Comparison of ENCODE assay signal across 13 cellular contexts in the genomic region with DNA sequence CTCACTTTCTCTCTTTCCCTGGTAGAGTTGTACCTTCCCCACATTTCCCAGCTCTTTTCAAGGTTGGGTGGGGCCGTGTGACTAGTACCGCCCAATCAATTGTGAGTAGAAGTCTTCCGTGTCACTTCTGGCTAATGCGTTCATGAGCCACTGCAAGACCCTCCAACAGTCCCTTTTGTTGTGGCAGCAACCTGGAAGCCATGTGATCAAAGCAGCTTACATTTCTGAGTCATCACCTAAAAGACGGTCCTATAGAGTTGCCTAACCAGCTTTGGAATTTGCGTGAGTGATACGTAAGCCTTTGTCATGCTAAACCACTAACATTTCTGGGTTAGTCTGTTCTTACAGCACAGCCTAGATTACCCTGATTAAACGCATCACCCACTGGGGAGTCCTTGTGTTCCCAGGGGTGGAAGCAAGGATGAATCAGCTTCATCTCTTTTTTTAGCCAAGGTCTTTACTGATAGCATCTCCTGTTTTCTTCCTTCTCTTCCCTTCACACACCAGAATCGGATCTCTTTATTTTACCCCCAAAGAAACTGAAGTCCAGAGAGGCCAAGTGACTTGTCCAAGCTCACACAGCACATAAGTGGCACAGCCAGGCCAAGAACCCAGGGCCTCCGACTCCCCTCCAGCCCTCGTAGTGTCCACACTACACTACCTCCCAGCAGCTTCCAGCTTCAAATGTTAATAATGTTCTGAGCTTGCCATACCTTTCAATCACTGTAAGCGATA.
DNase-seq lines count a peak whose midpoint lies in the region; ATAC-seq, FAIRE-seq and TF ChIP-seq lines count a peak whose summit lies in the region.
"Had no signal": no experiment of that assay in that cellular context is flagged by ENCODE, and none has a peak within 500 bp of the region (broad histone marks: within the 10 kb centered on the region; RNA-seq: fewer than 3 reads in every experiment).

No MANE protein-coding gene starts in this region.

- H2BK120ac ChIP-seq in mesendoderm (ENCODE audit: low read depth, low read length): no peak overlapping the region

- H3K79me1 ChIP-seq in mesendoderm (ENCODE audit: low read length): no peaks in the 10 kb centered on the region

- no TSS peak for BruUV-seq in mammary epithelial cell (replicated peaks; lab: Mats Ljungman, UMichigan)

- intact Hi-C loops in mammary epithelial cell (cut with micrococcal nuclease) (loop anchor here (5.0 to 10.0 kb wide), 2 partner anchors 60 to 282 kb away; no protein-coding TSS in a partner anchor), pancreas (cut with DNase I) (no loop called here)
- intact Hi-C loops in activated CD4-positive, alpha-beta T cell treated with anti-CD3 and anti-CD28 coated beads for 36 hours (cut with DNase I, micrococcal nuclease): no loop called here

- H3K27ac ChIP-seq in mammary epithelial cell (ENCODE audit: insufficient read depth, low read depth, low read length): no peak overlapping the region
- H3K27ac ChIP-seq in mesendoderm (ENCODE audit: low read depth, low read length): no peak overlapping the region
- H3K27ac ChIP-seq in pancreas: no peak overlapping the region
- H3K27ac ChIP-seq: PC-9, uterus had no signal

- H3K23ac ChIP-seq in mesendoderm (ENCODE audit: low read length): no peak overlapping the region

- no peak overlapping the region for H4K5ac ChIP-seq in mesendoderm (ENCODE audit: low read length)

- H3K79me2 ChIP-seq in mammary epithelial cell (ENCODE audit: insufficient read depth, low read length): no peaks in the 10 kb centered on the region
- H3K79me2 ChIP-seq in mesendoderm (ENCODE audit: control insufficient read depth, insufficient read depth, low read length): no peaks in the 10 kb centered on the region

- no peak overlapping the region for H3K4me3 Mint-ChIP-seq in activated CD4-positive, alpha-beta T cell treated with anti-CD3 and anti-CD28 coated beads for 36 hours
- H3K4me3 Mint-ChIP-seq: nephron progenitor cell had no signal

- H2AK5ac ChIP-seq in mesendoderm (ENCODE audit: low read length): no peak overlapping the region

- H2BK5ac ChIP-seq in mesendoderm (ENCODE audit: low read length): no peak overlapping the region

- H3K4me1 ChIP-seq in mammary epithelial cell (ENCODE audit: insufficient read depth, low read length) (no peaks in the 10 kb centered on the region), mesendoderm (ENCODE audit: control insufficient read depth, low read depth, low read length) (peaks cover 3% of the 10 kb centered on the region), pancreas (no peaks in the 10 kb centered on the region)
- H3K4me1 ChIP-seq: uterus had no signal

- H3K4me3 ChIP-seq in MG63 (no peak overlapping the region), mammary epithelial cell (replicated peaks in 1 of 3; ENCODE audit: insufficient read depth in 1 of 3, low read depth in 2 of 3, low read length in 3 of 3) (no peak overlapping the region), mesendoderm (ENCODE audit: low read length) (no peak overlapping the region), pancreas (no peak overlapping the region)
- H3K4me3 ChIP-seq: PC-9, uterus had no signal

- dilution Hi-C loops in mammary epithelial cell (cut with HindIII; ENCODE audit: low sequenced_read_pairs): loop anchor here (25.0 kb wide), 1 partner anchor 350 kb away; no protein-coding TSS in a partner anchor

- no peak overlapping the region for H3K4me2 ChIP-seq in mammary epithelial cell (ENCODE audit: insufficient read depth, low read depth, low read length)
- no peak overlapping the region for H3K4me2 ChIP-seq in mesendoderm (ENCODE audit: low read length)
- H3K4me2 ChIP-seq: PC-9 had no signal

- no peak for ATAC-seq in pancreas
- ATAC-seq in activated CD4-positive, alpha-beta T cell treated with anti-CD3 and anti-CD28 coated beads for 36 hours: no peak

- no peaks in the 10 kb centered on the region for H3K9me3 Mint-ChIP-seq in activated CD4-positive, alpha-beta T cell treated with anti-CD3 and anti-CD28 coated beads for 36 hours (ENCODE audit: low read depth)

- in situ Hi-C loops in mammary epithelial cell (cut with MboI; ENCODE audit: low sequenced_read_pairs in 2 of 2): no loop called here

- no peak overlapping the region for H3K18ac ChIP-seq in mesendoderm (ENCODE audit: low read length)

- H3K27me3 Mint-ChIP-seq in activated CD4-positive, alpha-beta T cell treated with anti-CD3 and anti-CD28 coated beads for 36 hours: peaks cover 13% of the 10 kb centered on the region

- H3K36me3 ChIP-seq in MG63 (no peaks in the 10 kb centered on the region), mammary epithelial cell (ENCODE audit: insufficient read depth, low read length) (no peaks in the 10 kb centered on the region), mesendoderm (ENCODE audit: control insufficient read depth, insufficient read depth, low read length) (no peaks in the 10 kb centered on the region), pancreas (no peaks in the 10 kb centered on the region)
- H3K36me3 ChIP-seq: uterus had no signal

- H3K9me3 ChIP-seq in MG63: peaks cover 3% of the 10 kb centered on the region; the same call in 1 of the 2 replicates
- H3K9me3 ChIP-seq in mammary epithelial cell (replicated peaks; ENCODE audit: insufficient read depth, low read length): peaks cover 8% of the 10 kb centered on the region
- H3K9me3 ChIP-seq in pancreas: no peaks in the 10 kb centered on the region
- H3K9me3 ChIP-seq: uterus had no signal

- no peak overlapping the region for H2AFZ ChIP-seq in mammary epithelial cell (ENCODE audit: low read depth, low read length)
- H2AFZ ChIP-seq: PC-9 had no signal

- no peak for TF ChIP-seq CTCF in mammary epithelial cell (conservative IDR thresholded peaks at IDR 0.05 in 1 of 2, IDR thresholded peaks at IDR 0.05 in 1 of 2; ENCODE audit: extremely low read depth in 1 of 2, insufficient read depth in 1 of 2, low read depth in 1 of 2, low read length in 2 of 2)
- no peak for TF ChIP-seq CTCF in pancreas (IDR thresholded peaks at IDR 0.05)

- no peak overlapping the region for H2BK15ac ChIP-seq in mesendoderm (replicated peaks; ENCODE audit: low read depth)

- H3K9ac ChIP-seq in mammary epithelial cell (ENCODE audit: insufficient read depth, low read length): no peak overlapping the region
- no peak overlapping the region for H3K9ac ChIP-seq in mesendoderm (ENCODE audit: low read length)

- peak overlapping the region; percentile 22 for H3K56ac ChIP-seq in mesendoderm (ENCODE audit: low read length)

- H3K4ac ChIP-seq in mesendoderm (ENCODE audit: low read depth, low read length): no peak overlapping the region

- H4K20me1 ChIP-seq in mammary epithelial cell (ENCODE audit: insufficient read depth, low read length): no peaks in the 10 kb centered on the region

- H3K27me3 ChIP-seq in MG63 (no peaks in the 10 kb centered on the region), mammary epithelial cell (ENCODE audit: insufficient read depth, low read length) (no peaks in the 10 kb centered on the region), mesendoderm (ENCODE audit: insufficient read depth, low read length, poor library complexity) (no peaks in the 10 kb centered on the region), pancreas (no peaks in the 10 kb centered on the region)
- H3K27me3 ChIP-seq: uterus had no signal

- H3K4me1 Mint-ChIP-seq in activated CD4-positive, alpha-beta T cell treated with anti-CD3 and anti-CD28 coated beads for 36 hours: no peaks in the 10 kb centered on the region

- peak; percentile 92 for DNase-seq in EL
- peak; percentile 80 for DNase-seq in MG63
- peak; percentile 93 for DNase-seq in mammary epithelial cell
- DNase-seq in mesendoderm: peak; percentile 98
- no peak for DNase-seq in SKM-1 (lab: John Stamatoyannopoulos, UW; ENCODE audit: unreplicated experiment)
- DNase-seq in pancreas: no peak
- no peak for DNase-seq in stimulated activated naive CD4-positive, alpha-beta T cell (lab: John Stamatoyannopoulos, UW)
- no peak for DNase-seq in activated CD4-positive, alpha-beta T cell treated with anti-CD3 and anti-CD28 coated beads for 36 hours
- DNase-seq: amygdala, DMS153, nephron progenitor cell, uterus had no signal

- no peak overlapping the region for H3K27ac Mint-ChIP-seq in activated CD4-positive, alpha-beta T cell treated with anti-CD3 and anti-CD28 coated beads for 36 hours
- H3K27ac Mint-ChIP-seq: nephron progenitor cell had no signal

- WGBS in mammary epithelial cell (ENCODE audit: low coverage, missing lambda C conversion rate): 61% methylated on average over 12 of the region's 12 CpGs
- WGBS in mesendoderm (ENCODE audit: extremely low coverage, insufficient coverage, low lambda C conversion rate): no CpG with 5 or more reads among the region's 12 CpGs
- WGBS in pancreas, 2 donors: 50 to 55% methylated on average over 12 of the region's 12 CpGs

- CTCF ChIA-PET in mammary epithelial cell (lab: Charles Lee; ENCODE audit: low non-redundant PET): no interaction called here
- CTCF ChIA-PET in activated CD4-positive, alpha-beta T cell treated with anti-CD3 and anti-CD28 coated beads for 36 hours (lab: Charles Lee): no interaction called here

- no peak for FAIRE-seq in pancreas (lab: Jason Lieb, UNC)

- H4K8ac ChIP-seq in mesendoderm (ENCODE audit: low read depth, low read length): no peak overlapping the region

- POLR2A ChIA-PET in activated CD4-positive, alpha-beta T cell treated with anti-CD3 and anti-CD28 coated beads for 36 hours (lab: Charles Lee): no interaction called here

- no peaks in the 10 kb centered on the region for H3K36me3 Mint-ChIP-seq in activated CD4-positive, alpha-beta T cell treated with anti-CD3 and anti-CD28 coated beads for 36 hours (ENCODE audit: low read depth)

Comparison
In these comparisons a context has a peak if more than half of its experiments do, and no peak if none do; other contexts are left out.
1. DNase-seq: peak in EL (single experiment), MG63 (single experiment), mammary epithelial cell (single experiment) and mesendoderm (single experiment); none in SKM-1 (single experiment), pancreas (0 of 6), stimulated activated naive CD4-positive, alpha-beta T cell (0 of 6) and activated CD4-positive, alpha-beta T cell treated with anti-CD3 and anti-CD28 coated beads for 36 hours (single experiment).